ENCODE assay signal across 1 cellular context in the genomic region with DNA sequence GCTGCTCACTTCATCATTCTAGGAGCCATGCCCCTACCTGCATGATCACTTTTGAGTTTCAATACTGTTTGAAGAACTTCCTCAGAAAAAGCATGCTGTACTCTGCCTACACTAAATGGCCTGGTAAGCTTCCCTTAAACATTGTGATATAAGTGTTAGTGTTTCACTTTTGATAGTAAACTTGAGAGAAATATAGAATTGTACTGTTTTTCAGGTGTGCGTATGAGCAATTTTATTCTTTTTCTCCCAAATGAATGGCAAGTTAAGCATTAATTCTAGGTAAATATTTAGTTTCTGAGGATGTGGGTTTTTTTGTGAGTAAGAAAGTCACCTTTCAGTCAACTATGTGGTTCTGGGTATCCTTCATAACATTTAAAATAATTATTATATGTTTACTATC.
TF ChIP-seq lines count a peak whose summit lies in the region.

No MANE protein-coding gene starts in this region.

TF ChIP-seq in WTC11, 78 proteins besides CTCF, POLR2A, EP300 and RAD21 (continued from another document):
- no peak for TF ChIP-seq ZNF138 (CRISPR knock-in tag; conservative IDR thresholded peaks at IDR 0.05)
- no peak for TF ChIP-seq ZNF671 (CRISPR knock-in tag; IDR thresholded peaks at IDR 0.05)
- TF ChIP-seq, protein P1, sequence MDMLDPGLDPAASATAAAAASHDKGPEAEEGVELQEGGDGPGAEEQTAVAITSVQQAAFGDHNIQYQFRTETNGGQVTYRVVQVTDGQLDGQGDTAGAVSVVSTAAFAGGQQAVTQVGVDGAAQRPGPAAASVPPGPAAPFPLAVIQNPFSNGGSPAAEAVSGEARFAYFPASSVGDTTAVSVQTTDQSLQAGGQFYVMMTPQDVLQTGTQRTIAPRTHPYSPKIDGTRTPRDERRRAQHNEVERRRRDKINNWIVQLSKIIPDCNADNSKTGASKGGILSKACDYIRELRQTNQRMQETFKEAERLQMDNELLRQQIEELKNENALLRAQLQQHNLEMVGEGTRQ (CRISPR knock-in tag; IDR thresholded peaks at IDR 0.05), result no peak
- TF ChIP-seq MXD4 (CRISPR knock-in tag; IDR thresholded peaks at IDR 0.05; ENCODE audit: borderline replicate concordance), result no peak
